In genomic region chr5:94700592-94700991, GRCh38 we compare ENCODE assay signal across 10 cellular contexts.
DNase-seq lines count a peak whose midpoint lies in the region; ATAC-seq and TF ChIP-seq lines count a peak whose summit lies in the region.
"Had no signal": no experiment of that assay in that cellular context is flagged by ENCODE, and none has a peak within 500 bp of the region (broad histone marks: within the 10 kb centered on the region; RNA-seq: fewer than 3 reads in every experiment).

No MANE protein-coding gene starts in this region.

- TF ChIP-seq CTCF in SK-N-SH (IDR thresholded peaks at IDR 0.05), result no peak

- no peak overlapping the region for H2AFZ ChIP-seq in SK-N-SH (ENCODE audit: low read depth)

- H4K20me1 ChIP-seq in SK-N-SH (ENCODE audit: insufficient read depth), result no peaks in the 10 kb centered on the region

- H3K4me2 ChIP-seq in SK-N-SH, result no peak overlapping the region

- peaks cover 0 to 3% of the 10 kb centered on the region in 2 experiments; a peak in 3 of 4 replicates for H3K4me1 ChIP-seq in SK-N-SH (ENCODE audit: control insufficient read depth in 1 of 2, insufficient read depth in 2 of 2, low read depth in 1 of 2, low read length in 1 of 2)

- peak overlapping the region; percentile 17 for H3K27ac Mint-ChIP-seq in activated naive CD8-positive, alpha-beta T cell treated with anti-CD3 and anti-CD28 coated beads, Interleukin-2, amount 10 ng/mL, durations not matched to agents 7 days and 5 days
- H3K27ac Mint-ChIP-seq in activated naive CD8-positive, alpha-beta T cell treated with anti-CD3 and anti-CD28 coated beads for 36 hours, result no peak overlapping the region

- TF ChIP-seq RAD21 in SK-N-SH (IDR thresholded peaks at IDR 0.05; ENCODE audit: low read length), result no peak

- peaks cover 4% of the 10 kb centered on the region for H3F3A ChIP-seq in SK-N-SH (replicated peaks; ENCODE audit: insufficient read depth)

- H3K36me3 ChIP-seq in SK-N-SH (replicated peaks in 1 of 2; ENCODE audit: control insufficient read depth in 1 of 2, insufficient read depth in 2 of 2, low read length in 1 of 2), result peaks cover 0 to 27% of the 10 kb centered on the region in 2 experiments

- 82% methylated on average over 1 of the region's 1 CpG for WGBS in SK-N-SH (ENCODE audit: low lambda C conversion rate)

- no peak overlapping the region for H3K27ac ChIP-seq in SK-N-SH (ENCODE audit: low read depth in 2 of 2, low read length in 1 of 2)

- H3K4me3 ChIP-seq in SK-N-SH (ENCODE audit: low read depth in 2 of 2, low read length in 1 of 2), result no peak overlapping the region

- H3K9me3 ChIP-seq in SK-N-SH, result no peaks in the 10 kb centered on the region

- peaks cover 5% of the 10 kb centered on the region for H3K36me3 Mint-ChIP-seq in activated naive CD8-positive, alpha-beta T cell treated with anti-CD3 and anti-CD28 coated beads, Interleukin-2, amount 10 ng/mL, durations not matched to agents 7 days and 5 days
- peaks cover 4% of the 10 kb centered on the region for H3K36me3 Mint-ChIP-seq in activated naive CD8-positive, alpha-beta T cell treated with anti-CD3 and anti-CD28 coated beads for 36 hours

- no peaks in the 10 kb centered on the region for H3K9me3 Mint-ChIP-seq in activated naive CD8-positive, alpha-beta T cell treated with anti-CD3 and anti-CD28 coated beads, Interleukin-2, amount 10 ng/mL, durations not matched to agents 7 days and 5 days
- no peaks in the 10 kb centered on the region for H3K9me3 Mint-ChIP-seq in activated naive CD8-positive, alpha-beta T cell treated with anti-CD3 and anti-CD28 coated beads for 36 hours

- TF ChIP-seq EP300 in SK-N-SH (IDR thresholded peaks at IDR 0.05; ENCODE audit: borderline replicate concordance in 1 of 2, low read depth in 1 of 2, low read length in 1 of 2), result no peak

- no peaks in the 10 kb centered on the region for H3K79me2 ChIP-seq in SK-N-SH (ENCODE audit: insufficient read depth)

- no peaks in the 10 kb centered on the region for H3K27me3 Mint-ChIP-seq in activated naive CD8-positive, alpha-beta T cell treated with anti-CD3 and anti-CD28 coated beads, Interleukin-2, amount 10 ng/mL, durations not matched to agents 7 days and 5 days
- no peaks in the 10 kb centered on the region for H3K27me3 Mint-ChIP-seq in activated naive CD8-positive, alpha-beta T cell treated with anti-CD3 and anti-CD28 coated beads for 36 hours

- H3K4me1 Mint-ChIP-seq in activated naive CD8-positive, alpha-beta T cell treated with anti-CD3 and anti-CD28 coated beads, Interleukin-2, amount 10 ng/mL, durations not matched to agents 7 days and 5 days, result peaks cover 11% of the 10 kb centered on the region
- peaks cover 8% of the 10 kb centered on the region for H3K4me1 Mint-ChIP-seq in activated naive CD8-positive, alpha-beta T cell treated with anti-CD3 and anti-CD28 coated beads for 36 hours

- no peak overlapping the region for H3K9ac ChIP-seq in SK-N-SH

- POLR2A ChIA-PET in activated naive CD8-positive, alpha-beta T cell treated with anti-CD3 and anti-CD28 coated beads, Interleukin-2, amount 10 ng/mL, durations not matched to agents 7 days and 5 days (lab: Charles Lee), result no interaction called here
- POLR2A ChIA-PET in SK-N-SH (lab: Yijun Ruan, JAX), result no interaction called here

- no peak for DNase-seq in activated naive CD8-positive, alpha-beta T cell treated with anti-CD3 and anti-CD28 coated beads, Interleukin-2, amount 10 ng/mL, durations not matched to agents 7 days and 5 days
- no peak for DNase-seq in activated naive CD8-positive, alpha-beta T cell treated with anti-CD3 and anti-CD28 coated beads for 36 hours
- no peak for DNase-seq in DMS79 (lab: John Stamatoyannopoulos, UW)
- DNase-seq in hypothalamus (lab: John Stamatoyannopoulos, UW), result no peak
- DNase-seq in SK-N-SH, result no peak
- DNase-seq in NCI-H1694 treated with DMSO at 0.1 percent for 48 hours (lab: John Stamatoyannopoulos, UW), result no peak
- DNase-seq: midbrain; stimulated activated naive CD4-positive, alpha-beta T cell had no signal

- ATAC-seq in activated naive CD8-positive, alpha-beta T cell treated with anti-CD3 and anti-CD28 coated beads, Interleukin-2, amount 10 ng/mL, durations not matched to agents 7 days and 5 days (ENCODE audit: low read depth), result no peak
- ATAC-seq in HG02763 (IDR thresholded peaks at IDR 0.05; ENCODE audit: unreplicated experiment), result peak; percentile 61
- peak; percentile 75 for ATAC-seq in HG03558 (IDR thresholded peaks at IDR 0.05; ENCODE audit: extremely low read depth, unreplicated experiment)

- no peak overlapping the region for H3K4me3 Mint-ChIP-seq in activated naive CD8-positive, alpha-beta T cell treated with anti-CD3 and anti-CD28 coated beads, Interleukin-2, amount 10 ng/mL, durations not matched to agents 7 days and 5 days
- no peak overlapping the region for H3K4me3 Mint-ChIP-seq in activated naive CD8-positive, alpha-beta T cell treated with anti-CD3 and anti-CD28 coated beads for 36 hours

- no peaks in the 10 kb centered on the region for H3K9me2 ChIP-seq in SK-N-SH

- no peaks in the 10 kb centered on the region for H3K27me3 ChIP-seq in SK-N-SH (ENCODE audit: insufficient read depth)

- CTCF ChIA-PET in SK-N-SH (lab: Yijun Ruan, JAX), result interaction anchor here (0.7 kb wide), 2 partner anchors 10 to 39 kb away, joined by 3 read pairs; no protein-coding TSS in a partner anchor

TF ChIP-seq in SK-N-SH, 30 proteins besides CTCF, POLR2A, EP300 and RAD21:
- TF ChIP-seq EZH2phosphoT487 (IDR thresholded peaks at IDR 0.05; ENCODE audit: borderline replicate concordance, low read depth), result no peak
- TF ChIP-seq FOSL2 (IDR thresholded peaks at IDR 0.05; ENCODE audit: borderline replicate concordance, low read depth), result no peak
- TF ChIP-seq SIN3A (IDR thresholded peaks at IDR 0.05; ENCODE audit: borderline replicate concordance, low read depth, low read length), result no peak
- TF ChIP-seq GATA2 (CRISPR knock-in tag; IDR thresholded peaks at IDR 0.05), result no peak
- TF ChIP-seq TEAD4 (IDR thresholded peaks at IDR 0.05; ENCODE audit: borderline replicate concordance, insufficient read depth), result no peak
- no peak for TF ChIP-seq NRF1 (IDR thresholded peaks at IDR 0.05; ENCODE audit: low read depth, low read length)
- TF ChIP-seq RXRA (IDR thresholded peaks at IDR 0.05; ENCODE audit: borderline replicate concordance, low read depth), result no peak
- no peak for TF ChIP-seq FOXM1 (IDR thresholded peaks at IDR 0.05; ENCODE audit: low read depth)
- TF ChIP-seq CHD2 (IDR thresholded peaks at IDR 0.05; ENCODE audit: low read length, partially characterized antibody), result no peak
- no peak for TF ChIP-seq TCF12 (IDR thresholded peaks at IDR 0.05)
- TF ChIP-seq PBX3 (IDR thresholded peaks at IDR 0.05), result no peak
- TF ChIP-seq USF2 (IDR thresholded peaks at IDR 0.05; ENCODE audit: borderline replicate concordance, low read depth, low read length), result no peak
- no peak for TF ChIP-seq POLR2AphosphoS5 (IDR thresholded peaks at IDR 0.05; ENCODE audit: low read depth, low read length)
